ENCODE assay signal across 1 cellular context in the genomic region with DNA sequence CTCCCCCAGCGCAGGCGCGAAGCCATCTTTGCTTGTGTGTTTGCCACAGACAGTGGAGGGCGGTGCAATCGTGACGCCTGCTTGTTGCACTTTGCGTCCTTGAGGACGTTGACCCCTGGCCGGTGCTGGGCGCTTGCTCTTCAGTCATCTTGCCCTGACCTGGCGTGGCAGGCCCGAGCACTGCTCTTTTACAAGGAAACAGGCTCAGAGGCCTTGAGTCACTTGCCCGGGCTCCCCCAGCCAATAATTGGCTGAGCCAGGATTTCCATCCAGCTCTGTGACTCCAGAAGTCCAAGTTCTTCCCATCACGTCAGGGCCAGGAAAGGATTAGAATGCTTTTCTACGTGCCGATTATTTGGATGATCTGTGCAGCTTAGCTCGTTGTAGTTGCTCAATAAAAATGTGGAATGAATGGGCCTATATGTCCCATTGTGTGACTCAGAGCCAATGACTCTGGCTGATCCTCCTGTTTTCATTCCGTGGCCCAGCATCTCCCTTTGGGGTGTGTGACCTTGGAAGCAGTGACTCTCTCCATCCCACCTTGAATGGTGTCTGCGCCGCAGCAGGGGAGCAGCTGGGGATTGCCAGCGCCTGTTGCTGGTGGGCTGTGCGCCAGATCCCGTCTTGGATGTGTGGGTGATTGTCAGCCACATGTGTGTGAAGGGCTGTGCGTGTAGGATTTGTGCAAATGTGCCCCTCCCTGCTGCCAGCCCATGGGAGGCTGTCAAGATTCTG.
A peak's percentile ranks its signal among the peaks of the same experiment; 100 is the strongest.
TF ChIP-seq lines count a peak whose summit lies in the region.

No MANE protein-coding gene starts in this region.

TF ChIP-seq in HepG2, 621 proteins besides CTCF, POLR2A, EP300 and RAD21 (continued from another document and continues in another):
- TF ChIP-seq ZSCAN21 (CRISPR knock-in tag; IDR thresholded peaks at IDR 0.05; ENCODE audit: borderline replicate concordance) (peak; percentile 88; the same call in 1 of the 2 replicates), ZNF605 (CRISPR knock-in tag; IDR thresholded peaks at IDR 0.05) (peak; percentile 11; the same call in 1 of the 2 replicates), TEAD2 (CRISPR knock-in tag; IDR thresholded peaks at IDR 0.05) (no peak), SMC3 (IDR thresholded peaks at IDR 0.05; ENCODE audit: low read length) (no peak), PTBP1 (IDR thresholded peaks at IDR 0.05; ENCODE audit: low read depth, low read length, poor library complexity, severe bottlenecking) (no peak), ZNF777 (CRISPR knock-in tag; IDR thresholded peaks at IDR 0.05) (no peak), ZNF558 (CRISPR knock-in tag; IDR thresholded peaks at IDR 0.05; ENCODE audit: borderline replicate concordance) (no peak), ZNF34 (CRISPR knock-in tag; IDR thresholded peaks at IDR 0.05; ENCODE audit: borderline replicate concordance) (0 out of 2 replicates have a peak, but pooled peaks have one; percentile 4), SIX4 (CRISPR knock-in tag; IDR thresholded peaks at IDR 0.05) (no peak), TBX2 (CRISPR knock-in tag; IDR thresholded peaks at IDR 0.05; ENCODE audit: borderline replicate concordance) (peak; percentile 93), MIXL1 (CRISPR knock-in tag; IDR thresholded peaks at IDR 0.05) (no peak; the same call in 1 of the 2 replicates), HNRNPL (IDR thresholded peaks at IDR 0.05; ENCODE audit: low read depth, low read length) (0 out of 2 replicates have a peak, but pooled peaks have one; percentile 58), BRF2 (CRISPR knock-in tag; IDR thresholded peaks at IDR 0.05) (no peak), ZNF263 (CRISPR knock-in tag; IDR thresholded peaks at IDR 0.05) (peak; percentile 65; the same call in 1 of the 2 replicates), NCOA5 (CRISPR knock-in tag; IDR thresholded peaks at IDR 0.05) (no peak), ZNF556 (CRISPR knock-in tag; IDR thresholded peaks at IDR 0.05; ENCODE audit: borderline replicate concordance) (peak; percentile 93), KLF13 (CRISPR knock-in tag; IDR thresholded peaks at IDR 0.05) (no peak), ELF3 (CRISPR knock-in tag; IDR thresholded peaks at IDR 0.05) (peak; percentile 86), REXO4 (CRISPR knock-in tag; IDR thresholded peaks at IDR 0.05; ENCODE audit: borderline replicate concordance) (no peak), ZNF747 (CRISPR knock-in tag; IDR thresholded peaks at IDR 0.05; ENCODE audit: borderline replicate concordance) (no peak; the same call in 1 of the 2 replicates), POLR2G (IDR thresholded peaks at IDR 0.05; ENCODE audit: low read depth, low read length) (0 out of 2 replicates have a peak, but pooled peaks have one; percentile 13), ZNF460 (CRISPR knock-in tag; IDR thresholded peaks at IDR 0.05; ENCODE audit: borderline replicate concordance) (no peak), ZMYM3 (CRISPR knock-in tag; IDR thresholded peaks at IDR 0.05) (peak; percentile 89), SAP130 (CRISPR knock-in tag; IDR thresholded peaks at IDR 0.05; ENCODE audit: low read depth) (peak; percentile 90), HDAC6 (IDR thresholded peaks at IDR 0.05; ENCODE audit: low read depth, low read length) (no peak), DR1 (CRISPR knock-in tag; IDR thresholded peaks at IDR 0.05) (no peak), KDM3A (CRISPR knock-in tag; IDR thresholded peaks at IDR 0.05; ENCODE audit: low read depth) (no peak; the same call in 1 of the 2 replicates), MEIS1 (CRISPR knock-in tag; IDR thresholded peaks at IDR 0.05; ENCODE audit: borderline replicate concordance) (peak; percentile 91), ZNF878 (CRISPR knock-in tag; IDR thresholded peaks at IDR 0.05) (no peak), PPARG (CRISPR knock-in tag; conservative IDR thresholded peaks at IDR 0.05) (peak; percentile 51; the same call in 1 of the 2 replicates), RELA (CRISPR knock-in tag; IDR thresholded peaks at IDR 0.05) (no peak), HOXD1 (CRISPR knock-in tag; IDR thresholded peaks at IDR 0.05) (peak; percentile 88; the same call in 1 of the 2 replicates), GATA4 (IDR thresholded peaks at IDR 0.05; ENCODE audit: borderline replicate concordance, low read depth) (no peak), NR3C1 (CRISPR knock-in tag; IDR thresholded peaks at IDR 0.05) (no peak), PLRG1 (conservative IDR thresholded peaks at IDR 0.05) (no peak), MLLT10 (CRISPR knock-in tag; IDR thresholded peaks at IDR 0.05) (no peak), ZNF101 (CRISPR knock-in tag; IDR thresholded peaks at IDR 0.05; ENCODE audit: borderline replicate concordance, low read depth) (no peak), ZNF160 (CRISPR knock-in tag; IDR thresholded peaks at IDR 0.05) (no peak), PRDM4 (CRISPR knock-in tag; IDR thresholded peaks at IDR 0.05; ENCODE audit: borderline replicate concordance) (no peak), POLR2AphosphoS2 (IDR thresholded peaks at IDR 0.05; ENCODE audit: low read depth, low read length) (no peak), ZNF691 (CRISPR knock-in tag; IDR thresholded peaks at IDR 0.05; ENCODE audit: borderline replicate concordance, low read depth) (peak; percentile 88), ZNF547 (CRISPR knock-in tag; IDR thresholded peaks at IDR 0.05) (no peak; the same call in 1 of the 2 replicates)
- TF ChIP-seq, protein P1, sequence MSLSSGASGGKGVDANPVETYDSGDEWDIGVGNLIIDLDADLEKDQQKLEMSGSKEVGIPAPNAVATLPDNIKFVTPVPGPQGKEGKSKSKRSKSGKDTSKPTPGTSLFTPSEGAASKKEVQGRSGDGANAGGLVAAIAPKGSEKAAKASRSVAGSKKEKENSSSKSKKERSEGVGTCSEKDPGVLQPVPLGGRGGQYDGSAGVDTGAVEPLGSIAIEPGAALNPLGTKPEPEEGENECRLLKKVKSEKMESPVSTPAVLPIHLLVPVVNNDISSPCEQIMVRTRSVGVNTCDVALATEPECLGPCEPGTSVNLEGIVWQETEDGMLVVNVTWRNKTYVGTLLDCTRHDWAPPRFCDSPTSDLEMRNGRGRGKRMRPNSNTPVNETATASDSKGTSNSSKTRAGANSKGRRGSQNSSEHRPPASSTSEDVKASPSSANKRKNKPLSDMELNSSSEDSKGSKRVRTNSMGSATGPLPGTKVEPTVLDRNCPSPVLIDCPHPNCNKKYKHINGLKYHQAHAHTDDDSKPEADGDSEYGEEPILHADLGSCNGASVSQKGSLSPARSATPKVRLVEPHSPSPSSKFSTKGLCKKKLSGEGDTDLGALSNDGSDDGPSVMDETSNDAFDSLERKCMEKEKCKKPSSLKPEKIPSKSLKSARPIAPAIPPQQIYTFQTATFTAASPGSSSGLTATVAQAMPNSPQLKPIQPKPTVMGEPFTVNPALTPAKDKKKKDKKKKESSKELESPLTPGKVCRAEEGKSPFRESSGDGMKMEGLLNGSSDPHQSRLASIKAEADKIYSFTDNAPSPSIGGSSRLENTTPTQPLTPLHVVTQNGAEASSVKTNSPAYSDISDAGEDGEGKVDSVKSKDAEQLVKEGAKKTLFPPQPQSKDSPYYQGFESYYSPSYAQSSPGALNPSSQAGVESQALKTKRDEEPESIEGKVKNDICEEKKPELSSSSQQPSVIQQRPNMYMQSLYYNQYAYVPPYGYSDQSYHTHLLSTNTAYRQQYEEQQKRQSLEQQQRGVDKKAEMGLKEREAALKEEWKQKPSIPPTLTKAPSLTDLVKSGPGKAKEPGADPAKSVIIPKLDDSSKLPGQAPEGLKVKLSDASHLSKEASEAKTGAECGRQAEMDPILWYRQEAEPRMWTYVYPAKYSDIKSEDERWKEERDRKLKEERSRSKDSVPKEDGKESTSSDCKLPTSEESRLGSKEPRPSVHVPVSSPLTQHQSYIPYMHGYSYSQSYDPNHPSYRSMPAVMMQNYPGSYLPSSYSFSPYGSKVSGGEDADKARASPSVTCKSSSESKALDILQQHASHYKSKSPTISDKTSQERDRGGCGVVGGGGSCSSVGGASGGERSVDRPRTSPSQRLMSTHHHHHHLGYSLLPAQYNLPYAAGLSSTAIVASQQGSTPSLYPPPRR (CRISPR knock-in tag; IDR thresholded peaks at IDR 0.05; ENCODE audit: borderline replicate concordance) = peak; percentile 87
- TF ChIP-seq, protein P2, sequence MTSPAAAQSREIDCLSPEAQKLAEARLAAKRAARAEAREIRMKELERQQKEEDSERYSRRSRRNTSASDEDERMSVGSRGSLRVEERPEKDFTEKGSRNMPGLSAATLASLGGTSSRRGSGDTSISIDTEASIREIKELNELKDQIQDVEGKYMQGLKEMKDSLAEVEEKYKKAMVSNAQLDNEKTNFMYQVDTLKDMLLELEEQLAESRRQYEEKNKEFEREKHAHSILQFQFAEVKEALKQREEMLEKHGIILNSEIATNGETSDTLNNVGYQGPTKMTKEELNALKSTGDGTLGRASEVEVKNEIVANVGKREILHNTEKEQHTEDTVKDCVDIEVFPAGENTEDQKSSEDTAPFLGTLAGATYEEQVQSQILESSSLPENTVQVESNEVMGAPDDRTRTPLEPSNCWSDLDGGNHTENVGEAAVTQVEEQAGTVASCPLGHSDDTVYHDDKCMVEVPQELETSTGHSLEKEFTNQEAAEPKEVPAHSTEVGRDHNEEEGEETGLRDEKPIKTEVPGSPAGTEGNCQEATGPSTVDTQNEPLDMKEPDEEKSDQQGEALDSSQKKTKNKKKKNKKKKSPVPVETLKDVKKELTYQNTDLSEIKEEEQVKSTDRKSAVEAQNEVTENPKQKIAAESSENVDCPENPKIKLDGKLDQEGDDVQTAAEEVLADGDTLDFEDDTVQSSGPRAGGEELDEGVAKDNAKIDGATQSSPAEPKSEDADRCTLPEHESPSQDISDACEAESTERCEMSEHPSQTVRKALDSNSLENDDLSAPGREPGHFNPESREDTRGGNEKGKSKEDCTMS (CRISPR knock-in tag; conservative IDR thresholded peaks at IDR 0.05) = no peak
- TF ChIP-seq, protein P3, sequence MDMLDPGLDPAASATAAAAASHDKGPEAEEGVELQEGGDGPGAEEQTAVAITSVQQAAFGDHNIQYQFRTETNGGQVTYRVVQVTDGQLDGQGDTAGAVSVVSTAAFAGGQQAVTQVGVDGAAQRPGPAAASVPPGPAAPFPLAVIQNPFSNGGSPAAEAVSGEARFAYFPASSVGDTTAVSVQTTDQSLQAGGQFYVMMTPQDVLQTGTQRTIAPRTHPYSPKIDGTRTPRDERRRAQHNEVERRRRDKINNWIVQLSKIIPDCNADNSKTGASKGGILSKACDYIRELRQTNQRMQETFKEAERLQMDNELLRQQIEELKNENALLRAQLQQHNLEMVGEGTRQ (IDR thresholded peaks at IDR 0.05; ENCODE audit: low read depth, low read length) = no peak
- TF ChIP-seq, protein P3 (CRISPR knock-in tag; IDR thresholded peaks at IDR 0.05; ENCODE audit: borderline replicate concordance) = no peak
- TF ChIP-seq, protein P4, sequence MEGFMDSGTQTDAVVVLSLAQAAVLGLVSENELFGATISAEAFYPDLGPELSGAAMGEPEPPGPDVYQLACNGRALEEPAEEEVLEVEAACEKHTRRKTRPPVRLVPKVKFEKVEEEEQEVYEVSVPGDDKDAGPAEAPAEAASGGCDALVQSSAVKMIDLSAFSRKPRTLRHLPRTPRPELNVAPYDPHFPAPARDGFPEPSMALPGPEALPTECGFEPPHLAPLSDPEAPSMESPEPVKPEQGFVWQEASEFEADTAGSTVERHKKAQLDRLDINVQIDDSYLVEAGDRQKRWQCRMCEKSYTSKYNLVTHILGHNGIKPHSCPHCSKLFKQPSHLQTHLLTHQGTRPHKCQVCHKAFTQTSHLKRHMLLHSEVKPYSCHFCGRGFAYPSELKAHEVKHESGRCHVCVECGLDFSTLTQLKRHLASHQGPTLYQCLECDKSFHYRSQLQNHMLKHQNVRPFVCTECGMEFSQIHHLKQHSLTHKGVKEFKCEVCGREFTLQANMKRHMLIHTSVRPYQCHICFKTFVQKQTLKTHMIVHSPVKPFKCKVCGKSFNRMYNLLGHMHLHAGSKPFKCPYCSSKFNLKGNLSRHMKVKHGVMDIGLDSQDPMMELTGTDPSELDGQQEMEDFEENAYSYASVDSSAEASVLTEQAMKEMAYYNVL (CRISPR knock-in tag; IDR thresholded peaks at IDR 0.05; ENCODE audit: borderline replicate concordance) = no peak; the same call in 1 of the 2 replicates
- TF ChIP-seq, protein P5, sequence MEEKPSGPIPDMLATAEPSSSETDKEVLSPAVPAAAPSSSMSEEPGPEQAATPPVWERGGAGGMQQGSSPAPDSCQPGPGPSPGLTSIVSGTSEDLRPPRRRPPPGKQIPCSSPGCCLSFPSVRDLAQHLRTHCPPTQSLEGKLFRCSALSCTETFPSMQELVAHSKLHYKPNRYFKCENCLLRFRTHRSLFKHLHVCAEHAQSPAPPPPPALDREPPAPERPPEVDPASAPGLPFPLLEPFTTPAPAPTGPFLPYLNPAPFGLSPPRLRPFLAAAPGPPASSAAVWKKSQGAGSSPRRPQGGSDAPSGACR (CRISPR knock-in tag; IDR thresholded peaks at IDR 0.05) = no peak
